Comparison of ENCODE assay signal across 11 cellular contexts in genomic region chr19:53840914-53841313, GRCh38. TPM values are rescaled to one million over a fixed set of nuclear protein-coding genes. Genes with fewer than 3 reads are reported as not detected.
DNase-seq lines count a peak whose midpoint lies in the region; ATAC-seq and TF ChIP-seq lines count a peak whose summit lies in the region.
"Not testable (repeated sequence)": the region's sequence is repeated elsewhere in the genome, so short reads cannot be mapped to it uniquely, and the experiment has no call there.
"Had no signal": no experiment of that assay in that cellular context is flagged by ENCODE, and none has a peak within 500 bp of the region (broad histone marks: within the 10 kb centered on the region; RNA-seq: fewer than 3 reads in every experiment).

No MANE protein-coding gene starts in this region.

- DNase-seq in AML-193 (lab: John Stamatoyannopoulos, UW) (peak; percentile 4 to 23), HCEC 1CT (peak; percentile 71), MV-4-11 (lab: John Stamatoyannopoulos, UW) (peak; percentile 80), astrocyte of the hippocampus (ENCODE audit: low read depth, low spot score) (peak; percentile 78), kidney glomerular epithelial cell (lab: John Stamatoyannopoulos, UW) (peak; percentile 47), stromal cell of bone marrow (ENCODE audit: low read depth) (peak; percentile 85)
- not testable (repeated sequence) for DNase-seq in RWPE1 (ENCODE audit: low spot score)

- TF ChIP-seq CTCF in RWPE1 (conservative IDR thresholded peaks at IDR 0.05; ENCODE audit: low read depth) = not testable (repeated sequence)

- H3K27ac ChIP-seq in RWPE1 = peak overlapping the region; percentile 74

- POLR2A ChIA-PET in RWPE1 (lab: Yijun Ruan, JAX; ENCODE audit: low non-redundant PET) = interaction anchor here (0.6 kb wide), 1 partner anchor 16 kb away, joined by 3 read pairs; no protein-coding TSS in a partner anchor

- CTCF ChIA-PET in RWPE1 (lab: Yijun Ruan, JAX) = interaction anchor here (0.5 to 1.5 kb wide), 5 partner anchors 53 to 189 kb away, joined by 3 to 8 read pairs (median 3); no protein-coding TSS in a partner anchor

- ATAC-seq in esophagus mucosa = peak; percentile 45

RNA-seq across cellular contexts. Expression of gene NLRP12, which starts 16.8 kb away (rescaled TPM):
- 0.12 TPM for total RNA-seq in esophagus mucosa
- total RNA-seq: ascending aorta, G401 had no signal

RNA-seq across cellular contexts. Expression of gene MYADM, which starts 26.8 kb away (rescaled TPM):
- 6.9 TPM for total RNA-seq in esophagus mucosa

RNA-seq across cellular contexts. Expression of gene PRKCG, which starts 41.1 kb away (rescaled TPM):
- total RNA-seq in esophagus mucosa = not detected
- total RNA-seq: ascending aorta, vagina had no signal
